ENCODE assay signal across 1 cellular context in the genomic region with DNA sequence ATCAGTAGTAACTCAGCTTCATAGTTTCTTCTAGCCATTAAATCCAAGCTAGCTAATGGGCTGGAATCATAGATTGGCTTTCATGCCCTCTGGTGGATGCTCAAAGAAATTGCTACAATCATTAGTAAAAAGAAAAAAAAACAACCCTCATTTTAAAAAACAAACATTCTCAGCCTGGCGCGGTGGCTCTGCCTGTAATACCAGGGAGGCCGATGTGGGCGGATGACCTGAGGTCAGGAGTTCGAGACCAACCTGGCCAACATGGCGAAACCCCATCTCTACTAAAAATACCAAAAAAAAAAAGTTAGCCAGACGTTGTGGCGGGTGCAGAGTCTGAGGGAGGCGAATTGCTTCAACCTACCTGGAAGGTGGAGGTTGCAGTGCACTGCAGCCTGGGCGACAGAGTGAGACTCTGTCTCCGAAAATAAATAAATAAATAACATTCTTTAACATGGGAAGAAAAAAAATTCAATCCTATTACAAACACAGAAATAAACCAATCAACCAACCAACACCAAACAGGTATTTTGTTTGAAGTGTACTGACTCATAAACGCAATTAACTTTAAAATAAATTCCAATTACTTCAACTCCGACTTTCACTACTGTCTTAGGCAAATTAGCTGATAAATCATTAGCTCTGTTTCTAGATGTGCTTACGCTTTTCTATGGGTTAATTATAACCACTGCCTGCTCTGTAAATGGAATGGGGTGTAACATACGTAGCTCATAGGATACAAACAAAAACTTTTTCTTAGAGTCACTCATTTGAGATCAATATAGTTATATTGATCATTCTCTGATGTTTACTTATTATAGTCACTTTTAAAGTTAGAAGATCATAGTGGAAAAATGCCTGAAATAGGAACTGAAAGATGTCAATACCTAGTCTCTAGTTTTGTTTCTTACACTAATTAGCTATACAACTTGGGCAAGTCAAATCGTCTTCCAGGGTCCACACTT.
TF ChIP-seq lines count a peak whose summit lies in the region.

No MANE protein-coding gene starts in this region.

TF ChIP-seq in HepG2, 621 proteins besides CTCF, POLR2A, EP300 and RAD21 (continued from another document and continues in another):
- TF ChIP-seq, protein P1, sequence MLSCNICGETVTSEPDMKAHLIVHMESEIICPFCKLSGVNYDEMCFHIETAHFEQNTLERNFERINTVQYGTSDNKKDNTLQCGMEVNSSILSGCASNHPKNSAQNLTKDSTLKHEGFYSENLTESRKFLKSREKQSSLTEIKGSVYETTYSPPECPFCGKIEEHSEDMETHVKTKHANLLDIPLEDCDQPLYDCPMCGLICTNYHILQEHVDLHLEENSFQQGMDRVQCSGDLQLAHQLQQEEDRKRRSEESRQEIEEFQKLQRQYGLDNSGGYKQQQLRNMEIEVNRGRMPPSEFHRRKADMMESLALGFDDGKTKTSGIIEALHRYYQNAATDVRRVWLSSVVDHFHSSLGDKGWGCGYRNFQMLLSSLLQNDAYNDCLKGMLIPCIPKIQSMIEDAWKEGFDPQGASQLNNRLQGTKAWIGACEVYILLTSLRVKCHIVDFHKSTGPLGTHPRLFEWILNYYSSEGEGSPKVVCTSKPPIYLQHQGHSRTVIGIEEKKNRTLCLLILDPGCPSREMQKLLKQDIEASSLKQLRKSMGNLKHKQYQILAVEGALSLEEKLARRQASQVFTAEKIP (CRISPR knock-in tag; IDR thresholded peaks at IDR 0.05; ENCODE audit: borderline replicate concordance), result no peak
- no peak for TF ChIP-seq PHB2 (IDR thresholded peaks at IDR 0.05; ENCODE audit: partially characterized antibody)
- TF ChIP-seq ZNF605 (CRISPR knock-in tag; IDR thresholded peaks at IDR 0.05), result no peak
- peak; percentile 77 for TF ChIP-seq SMC3 (IDR thresholded peaks at IDR 0.05; ENCODE audit: low read length)
- TF ChIP-seq ZFP37 (CRISPR knock-in tag; IDR thresholded peaks at IDR 0.05; ENCODE audit: borderline replicate concordance), result no peak
- no peak; the same call in 1 of the 2 replicates for TF ChIP-seq ERF (CRISPR knock-in tag; IDR thresholded peaks at IDR 0.05)
- TF ChIP-seq ZSCAN29 (CRISPR knock-in tag; conservative IDR thresholded peaks at IDR 0.05), result no peak
- no peak for TF ChIP-seq MED8 (CRISPR knock-in tag; IDR thresholded peaks at IDR 0.05; ENCODE audit: insufficient replicate concordance)
- TF ChIP-seq ZNF660 (CRISPR knock-in tag; IDR thresholded peaks at IDR 0.05; ENCODE audit: borderline replicate concordance, low read depth), result no peak
- TF ChIP-seq TOPORS (CRISPR knock-in tag; IDR thresholded peaks at IDR 0.05), result no peak
- TF ChIP-seq REPIN1 (CRISPR knock-in tag; IDR thresholded peaks at IDR 0.05; ENCODE audit: borderline replicate concordance, low read depth), result no peak
- TF ChIP-seq ZNF260 (CRISPR knock-in tag; IDR thresholded peaks at IDR 0.05; ENCODE audit: borderline replicate concordance, low read depth), result no peak
- TF ChIP-seq ZBTB20 (CRISPR knock-in tag; IDR thresholded peaks at IDR 0.05; ENCODE audit: borderline replicate concordance, low read depth), result no peak
- no peak for TF ChIP-seq ZNF629 (CRISPR knock-in tag; conservative IDR thresholded peaks at IDR 0.05)
- TF ChIP-seq ZNF781 (CRISPR knock-in tag; IDR thresholded peaks at IDR 0.05; ENCODE audit: borderline replicate concordance, not compliant biosample characterization), result peak; percentile 49
- TF ChIP-seq ZNF230 (CRISPR knock-in tag; IDR thresholded peaks at IDR 0.05), result no peak
- no peak for TF ChIP-seq ZNF772 (CRISPR knock-in tag; IDR thresholded peaks at IDR 0.05)
- TF ChIP-seq FOXM1 (CRISPR knock-in tag; IDR thresholded peaks at IDR 0.05), result no peak
- TF ChIP-seq ZBTB3 (CRISPR knock-in tag; IDR thresholded peaks at IDR 0.05; ENCODE audit: borderline replicate concordance, low read depth), result no peak
- TF ChIP-seq, protein P2, sequence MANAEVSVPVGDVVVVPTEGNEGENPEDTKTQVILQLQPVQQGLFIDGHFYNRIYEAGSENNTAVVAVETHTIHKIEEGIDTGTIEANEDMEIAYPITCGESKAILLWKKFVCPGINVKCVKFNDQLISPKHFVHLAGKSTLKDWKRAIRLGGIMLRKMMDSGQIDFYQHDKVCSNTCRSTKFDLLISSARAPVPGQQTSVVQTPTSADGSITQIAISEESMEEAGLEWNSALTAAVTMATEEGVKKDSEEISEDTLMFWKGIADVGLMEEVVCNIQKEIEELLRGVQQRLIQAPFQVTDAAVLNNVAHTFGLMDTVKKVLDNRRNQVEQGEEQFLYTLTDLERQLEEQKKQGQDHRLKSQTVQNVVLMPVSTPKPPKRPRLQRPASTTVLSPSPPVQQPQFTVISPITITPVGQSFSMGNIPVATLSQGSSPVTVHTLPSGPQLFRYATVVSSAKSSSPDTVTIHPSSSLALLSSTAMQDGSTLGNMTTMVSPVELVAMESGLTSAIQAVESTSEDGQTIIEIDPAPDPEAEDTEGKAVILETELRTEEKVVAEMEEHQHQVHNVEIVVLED (CRISPR knock-in tag; IDR thresholded peaks at IDR 0.05; ENCODE audit: borderline replicate concordance), result no peak
- TF ChIP-seq ZNF784 (CRISPR knock-in tag; IDR thresholded peaks at IDR 0.05; ENCODE audit: borderline replicate concordance), result no peak
- TF ChIP-seq FOXK2 (IDR thresholded peaks at IDR 0.05), result no peak
- TF ChIP-seq, protein P3, sequence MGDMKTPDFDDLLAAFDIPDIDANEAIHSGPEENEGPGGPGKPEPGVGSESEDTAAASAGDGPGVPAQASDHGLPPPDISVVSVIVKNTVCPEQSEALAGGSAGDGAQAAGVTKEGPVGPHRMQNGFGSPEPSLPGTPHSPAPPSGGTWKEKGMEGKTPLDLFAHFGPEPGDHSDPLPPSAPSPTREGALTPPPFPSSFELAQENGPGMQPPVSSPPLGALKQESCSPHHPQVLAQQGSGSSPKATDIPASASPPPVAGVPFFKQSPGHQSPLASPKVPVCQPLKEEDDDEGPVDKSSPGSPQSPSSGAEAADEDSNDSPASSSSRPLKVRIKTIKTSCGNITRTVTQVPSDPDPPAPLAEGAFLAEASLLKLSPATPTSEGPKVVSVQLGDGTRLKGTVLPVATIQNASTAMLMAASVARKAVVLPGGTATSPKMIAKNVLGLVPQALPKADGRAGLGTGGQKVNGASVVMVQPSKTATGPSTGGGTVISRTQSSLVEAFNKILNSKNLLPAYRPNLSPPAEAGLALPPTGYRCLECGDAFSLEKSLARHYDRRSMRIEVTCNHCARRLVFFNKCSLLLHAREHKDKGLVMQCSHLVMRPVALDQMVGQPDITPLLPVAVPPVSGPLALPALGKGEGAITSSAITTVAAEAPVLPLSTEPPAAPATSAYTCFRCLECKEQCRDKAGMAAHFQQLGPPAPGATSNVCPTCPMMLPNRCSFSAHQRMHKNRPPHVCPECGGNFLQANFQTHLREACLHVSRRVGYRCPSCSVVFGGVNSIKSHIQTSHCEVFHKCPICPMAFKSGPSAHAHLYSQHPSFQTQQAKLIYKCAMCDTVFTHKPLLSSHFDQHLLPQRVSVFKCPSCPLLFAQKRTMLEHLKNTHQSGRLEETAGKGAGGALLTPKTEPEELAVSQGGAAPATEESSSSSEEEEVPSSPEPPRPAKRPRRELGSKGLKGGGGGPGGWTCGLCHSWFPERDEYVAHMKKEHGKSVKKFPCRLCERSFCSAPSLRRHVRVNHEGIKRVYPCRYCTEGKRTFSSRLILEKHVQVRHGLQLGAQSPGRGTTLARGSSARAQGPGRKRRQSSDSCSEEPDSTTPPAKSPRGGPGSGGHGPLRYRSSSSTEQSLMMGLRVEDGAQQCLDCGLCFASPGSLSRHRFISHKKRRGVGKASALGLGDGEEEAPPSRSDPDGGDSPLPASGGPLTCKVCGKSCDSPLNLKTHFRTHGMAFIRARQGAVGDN (CRISPR knock-in tag; IDR thresholded peaks at IDR 0.05), result no peak
- 0 out of 2 replicates have a peak, but pooled peaks have one; percentile 18 for TF ChIP-seq HMGXB3 (CRISPR knock-in tag; IDR thresholded peaks at IDR 0.05; ENCODE audit: borderline replicate concordance)
- TF ChIP-seq POLR2G (IDR thresholded peaks at IDR 0.05; ENCODE audit: low read depth, low read length), result no peak
- no peak for TF ChIP-seq ARNT (IDR thresholded peaks at IDR 0.05)
- TF ChIP-seq REL (CRISPR knock-in tag; conservative IDR thresholded peaks at IDR 0.05), result 0 out of 2 replicates have a peak, but pooled peaks have one; percentile 36
- TF ChIP-seq ZNF468 (CRISPR knock-in tag; IDR thresholded peaks at IDR 0.05), result no peak
- TF ChIP-seq, protein P4, sequence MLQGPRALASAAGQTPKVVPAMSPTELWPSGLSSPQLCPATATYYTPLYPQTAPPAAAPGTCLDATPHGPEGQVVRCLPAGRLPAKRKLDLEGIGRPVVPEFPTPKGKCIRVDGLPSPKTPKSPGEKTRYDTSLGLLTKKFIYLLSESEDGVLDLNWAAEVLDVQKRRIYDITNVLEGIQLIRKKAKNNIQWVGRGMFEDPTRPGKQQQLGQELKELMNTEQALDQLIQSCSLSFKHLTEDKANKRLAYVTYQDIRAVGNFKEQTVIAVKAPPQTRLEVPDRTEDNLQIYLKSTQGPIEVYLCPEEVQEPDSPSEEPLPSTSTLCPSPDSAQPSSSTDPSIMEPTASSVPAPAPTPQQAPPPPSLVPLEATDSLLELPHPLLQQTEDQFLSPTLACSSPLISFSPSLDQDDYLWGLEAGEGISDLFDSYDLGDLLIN (CRISPR knock-in tag; IDR thresholded peaks at IDR 0.05; ENCODE audit: borderline replicate concordance), result no peak
- no peak for TF ChIP-seq SMAD1 (CRISPR knock-in tag; IDR thresholded peaks at IDR 0.05; ENCODE audit: borderline replicate concordance, low read depth)
- no peak for TF ChIP-seq HHEX (CRISPR knock-in tag; IDR thresholded peaks at IDR 0.05)
- no peak for TF ChIP-seq ZNF775 (CRISPR knock-in tag; IDR thresholded peaks at IDR 0.05; ENCODE audit: borderline replicate concordance)
- TF ChIP-seq ZNF253 (CRISPR knock-in tag; IDR thresholded peaks at IDR 0.05; ENCODE audit: borderline replicate concordance), result no peak
- no peak for TF ChIP-seq HBP1 (CRISPR knock-in tag; IDR thresholded peaks at IDR 0.05; ENCODE audit: low read depth)
- TF ChIP-seq ZMYM3 (CRISPR knock-in tag; IDR thresholded peaks at IDR 0.05), result peak; percentile 88
- TF ChIP-seq ATM (IDR thresholded peaks at IDR 0.05; ENCODE audit: borderline replicate concordance), result no peak
- no peak for TF ChIP-seq ZC3H4 (CRISPR knock-in tag; IDR thresholded peaks at IDR 0.05; ENCODE audit: borderline replicate concordance)
- TF ChIP-seq, protein P5, sequence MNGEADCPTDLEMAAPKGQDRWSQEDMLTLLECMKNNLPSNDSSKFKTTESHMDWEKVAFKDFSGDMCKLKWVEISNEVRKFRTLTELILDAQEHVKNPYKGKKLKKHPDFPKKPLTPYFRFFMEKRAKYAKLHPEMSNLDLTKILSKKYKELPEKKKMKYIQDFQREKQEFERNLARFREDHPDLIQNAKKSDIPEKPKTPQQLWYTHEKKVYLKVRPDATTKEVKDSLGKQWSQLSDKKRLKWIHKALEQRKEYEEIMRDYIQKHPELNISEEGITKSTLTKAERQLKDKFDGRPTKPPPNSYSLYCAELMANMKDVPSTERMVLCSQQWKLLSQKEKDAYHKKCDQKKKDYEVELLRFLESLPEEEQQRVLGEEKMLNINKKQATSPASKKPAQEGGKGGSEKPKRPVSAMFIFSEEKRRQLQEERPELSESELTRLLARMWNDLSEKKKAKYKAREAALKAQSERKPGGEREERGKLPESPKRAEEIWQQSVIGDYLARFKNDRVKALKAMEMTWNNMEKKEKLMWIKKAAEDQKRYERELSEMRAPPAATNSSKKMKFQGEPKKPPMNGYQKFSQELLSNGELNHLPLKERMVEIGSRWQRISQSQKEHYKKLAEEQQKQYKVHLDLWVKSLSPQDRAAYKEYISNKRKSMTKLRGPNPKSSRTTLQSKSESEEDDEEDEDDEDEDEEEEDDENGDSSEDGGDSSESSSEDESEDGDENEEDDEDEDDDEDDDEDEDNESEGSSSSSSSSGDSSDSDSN (CRISPR knock-in tag; IDR thresholded peaks at IDR 0.05), result no peak
- no peak for TF ChIP-seq ZNF256 (CRISPR knock-in tag; conservative IDR thresholded peaks at IDR 0.05)
- TF ChIP-seq ELF3 (CRISPR knock-in tag; IDR thresholded peaks at IDR 0.05), result no peak
- TF ChIP-seq HCFC1 (IDR thresholded peaks at IDR 0.05; ENCODE audit: low read depth, low read length), result no peak
